Comparison of ENCODE assay signal across 8 cellular contexts in the genomic region with DNA sequence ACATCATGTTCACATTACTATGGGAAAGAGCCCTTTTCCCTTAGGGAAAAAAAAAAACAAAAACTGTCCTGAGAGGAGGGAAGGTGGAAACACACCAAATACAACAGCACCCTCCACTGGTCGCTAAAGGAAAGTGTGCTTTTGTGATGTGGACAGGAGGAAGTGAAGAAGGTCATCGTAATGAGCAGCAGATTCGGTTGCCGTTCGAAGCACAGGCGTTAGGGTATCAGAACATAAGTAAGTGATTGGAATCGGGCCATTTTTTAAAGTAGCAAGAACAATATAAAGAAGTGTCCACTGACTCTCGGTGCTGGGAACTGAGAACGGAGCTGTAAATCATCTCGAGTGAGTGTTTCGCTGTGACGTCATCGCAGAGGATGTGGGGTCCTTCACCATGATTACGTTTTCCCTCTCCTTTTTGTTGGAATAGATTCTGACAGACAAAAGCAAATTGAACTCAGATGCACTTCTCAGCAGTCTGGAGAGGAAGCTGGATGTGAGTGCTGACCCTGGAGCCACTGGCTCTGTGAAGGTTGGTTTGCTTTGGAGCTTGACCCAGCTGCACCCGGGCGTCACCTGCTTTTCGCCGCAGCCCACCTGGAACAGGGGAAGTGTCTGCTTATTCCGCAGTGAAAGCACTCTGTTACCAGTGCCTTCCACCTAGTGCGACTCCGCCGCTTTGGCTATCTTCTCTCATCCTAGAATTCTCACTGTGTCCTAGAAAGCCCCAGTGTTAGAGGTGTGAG.
DNase-seq lines count a peak whose midpoint lies in the region; ATAC-seq and TF ChIP-seq lines count a peak whose summit lies in the region.

No MANE protein-coding gene starts in this region.

- BruUV-seq in Caco-2 (replicated peaks; lab: Mats Ljungman, UMichigan), result TSS peak; percentile 86

- H3K23ac ChIP-seq in H9 (ENCODE audit: insufficient read length, low read depth, low read length), result no peak overlapping the region

- no peaks in the 10 kb centered on the region for H3K23me2 ChIP-seq in H9 (ENCODE audit: insufficient read length, low read depth, low read length, poor library complexity, severe bottlenecking)

- POLR2A ChIA-PET in Caco-2 (lab: Charles Lee), result no interaction called here

- no peak overlapping the region for H2AFZ ChIP-seq in H9 (ENCODE audit: low read length)

- H2BK15ac ChIP-seq in H9 (ENCODE audit: low read depth, low read length), result no peak overlapping the region

- H4K5ac ChIP-seq in H9 (ENCODE audit: insufficient read length, low read depth, low read length), result no peak overlapping the region

- H3K36me3 ChIP-seq in Caco-2 (ENCODE audit: control insufficient read depth, insufficient read depth, low read length) (no peaks in the 10 kb centered on the region), right atrium auricular region (no peaks in the 10 kb centered on the region)

- H3K14ac ChIP-seq in H9 (ENCODE audit: insufficient read depth, low read length), result no peak overlapping the region; the same call in 1 of the 2 replicates

- H2BK12ac ChIP-seq in H9 (ENCODE audit: insufficient read length, low read depth, low read length), result no peak overlapping the region

- H3K4me1 ChIP-seq in Caco-2 (peaks cover 14% of the 10 kb centered on the region), H9 (ENCODE audit: insufficient read depth, low read length) (no peaks in the 10 kb centered on the region), right atrium auricular region (peaks cover 0 to 9% of the 10 kb centered on the region in 2 donors)

- no peak overlapping the region for H4K91ac ChIP-seq in H9 (ENCODE audit: insufficient read length, low read depth, low read length)

- H3K4ac ChIP-seq in H9 (ENCODE audit: low read depth, low read length), result no peak overlapping the region

- H3K79me1 ChIP-seq in H9 (ENCODE audit: insufficient read depth, low read depth, low read length, poor library complexity, severe bottlenecking), result no peaks in the 10 kb centered on the region

- H3K27me3 Mint-ChIP-seq in Caco-2 (ENCODE audit: insufficient read depth, unreplicated experiment), result no peaks in the 10 kb centered on the region
- H3K27me3 Mint-ChIP-seq in H9 (ENCODE audit: low read depth), result peaks cover 39% of the 10 kb centered on the region
- H3K27me3 Mint-ChIP-seq in activated naive CD8-positive, alpha-beta T cell, result peaks cover 3% of the 10 kb centered on the region

- H2BK5ac ChIP-seq in H9 (ENCODE audit: insufficient read length, low read length), result no peak overlapping the region

- peak overlapping the region; percentile 85 for H3K4me3 Mint-ChIP-seq in Caco-2 (ENCODE audit: unreplicated experiment)
- peak overlapping the region; percentile 64 to 76 for H3K4me3 Mint-ChIP-seq in H9
- peak overlapping the region; percentile 49 for H3K4me3 Mint-ChIP-seq in activated naive CD8-positive, alpha-beta T cell

- H3K9me3 Mint-ChIP-seq in Caco-2 (ENCODE audit: unreplicated experiment), result no peaks in the 10 kb centered on the region
- H3K9me3 Mint-ChIP-seq in H9, result no peaks in the 10 kb centered on the region
- H3K9me3 Mint-ChIP-seq in activated naive CD8-positive, alpha-beta T cell (ENCODE audit: low read depth), result no peaks in the 10 kb centered on the region

- H3K27ac ChIP-seq in H9 (ENCODE audit: insufficient read length, low read depth, low read length) (no peak overlapping the region), right atrium auricular region (no peak overlapping the region)

- H2BK20ac ChIP-seq in H9 (ENCODE audit: low read depth, low read length, poor library complexity, severe bottlenecking), result no peak overlapping the region

- intact Hi-C loops in Caco-2 (cut with micrococcal nuclease; ENCODE audit: unreplicated experiment), result loop anchor here (1.0 to 10.0 kb wide), 5 partner anchors 66 to 852 kb away; no protein-coding TSS in a partner anchor

- peaks cover 7% of the 10 kb centered on the region for H3K36me3 Mint-ChIP-seq in Caco-2 (ENCODE audit: insufficient read depth, unreplicated experiment)
- no peaks in the 10 kb centered on the region for H3K36me3 Mint-ChIP-seq in H9 (ENCODE audit: insufficient read depth in 1 of 3, low read depth in 3 of 3)
- peaks cover 11% of the 10 kb centered on the region for H3K36me3 Mint-ChIP-seq in activated naive CD8-positive, alpha-beta T cell

- H3K27me3 ChIP-seq in Caco-2 (replicated peaks; ENCODE audit: control insufficient read depth, insufficient read depth, low read length), result no peaks in the 10 kb centered on the region
- no peaks in the 10 kb centered on the region; the same call in none of the 2 replicates for H3K27me3 ChIP-seq in H9 (ENCODE audit: insufficient read depth, low read length)
- H3K27me3 ChIP-seq in right atrium auricular region, result no peaks in the 10 kb centered on the region

- CTCF ChIA-PET in Caco-2 (lab: Charles Lee), result interaction anchor here (0.6 to 1.8 kb wide), 8 partner anchors 14 to 958 kb away, joined by 3 to 15 read pairs (median 4); no protein-coding TSS in a partner anchor

- no peak overlapping the region for H2AK5ac ChIP-seq in H9 (ENCODE audit: insufficient read length, low read length)

- WGBS in H9 (ENCODE audit: extremely low coverage, insufficient read length, low lambda C conversion rate), result no CpG with 5 or more reads among the region's 22 CpGs

- no peak overlapping the region for H3K18ac ChIP-seq in H9 (ENCODE audit: insufficient read length, low read depth, low read length)

- TF ChIP-seq CTCF in Caco-2 (IDR thresholded peaks at IDR 0.05; ENCODE audit: insufficient read depth in 1 of 2, low read depth in 1 of 2, low read length in 1 of 2, severe bottlenecking in 1 of 2, unreplicated experiment in 1 of 2) (peak; percentile 65 to 81), H9 (conservative IDR thresholded peaks at IDR 0.05) (peak; percentile 85), right atrium auricular region (IDR thresholded peaks at IDR 0.05) (peak; percentile 31 to 64)

- no peak overlapping the region for H3T11ph ChIP-seq in H9 (ENCODE audit: low read length)

- H3K79me2 ChIP-seq in H9 (ENCODE audit: insufficient read depth, low read length), result no peaks in the 10 kb centered on the region

- H4K8ac ChIP-seq in H9 (replicated peaks; ENCODE audit: insufficient read length, low read depth, low read length), result no peak overlapping the region

- H4K20me1 ChIP-seq in H9 (ENCODE audit: control insufficient read depth, insufficient read depth, insufficient read length), result no peaks in the 10 kb centered on the region

- no peak overlapping the region for H2BK120ac ChIP-seq in H9 (ENCODE audit: low read depth, low read length, poor library complexity, severe bottlenecking)

- H3K4me3 ChIP-seq in Caco-2 (ENCODE audit: low read depth, low read length) (peak overlapping the region; percentile 41), right atrium auricular region (no peak overlapping the region)

- H3K4me1 Mint-ChIP-seq in Caco-2 (ENCODE audit: low read depth, unreplicated experiment) (peaks cover 8% of the 10 kb centered on the region), H9 (peaks cover 3 to 6% of the 10 kb centered on the region in 2 experiments; a peak in 3 of 4 replicates)
- H3K4me1 Mint-ChIP-seq in activated naive CD8-positive, alpha-beta T cell (ENCODE audit: low read depth), result peaks cover 3% of the 10 kb centered on the region

- no peak overlapping the region for H3K9ac ChIP-seq in H9 (ENCODE audit: extremely low read depth, insufficient read length, low read length)

- no peak for ATAC-seq in HG02840 (IDR thresholded peaks at IDR 0.05; ENCODE audit: low FRiP score, unreplicated experiment)

- H3K27ac Mint-ChIP-seq in Caco-2 (ENCODE audit: unreplicated experiment) (peak overlapping the region; percentile 90), H9 (no peak overlapping the region; a peak in 1 of 7 replicates)
- H3K27ac Mint-ChIP-seq in activated naive CD8-positive, alpha-beta T cell, result no peak overlapping the region

- DNase-seq in Caco-2 (peak; percentile 68 to 70), H9 (peak; percentile 67), NCI-H510A (lab: John Stamatoyannopoulos, UW) (peak; percentile 22), right atrium auricular region (ENCODE audit: low spot score) (no peak), putamen (ENCODE audit: low spot score) (peak; percentile 26)
- DNase-seq in activated effector memory CD4-positive, alpha-beta T cell treated with anti-CD3 and anti-CD28 coated beads, Interleukin-2, amount 50 U/mL, for 16 hours, result no peak

- H3K56ac ChIP-seq in H9 (ENCODE audit: insufficient read length, low read depth, low read length), result no peak overlapping the region

- H3K9me3 ChIP-seq in Caco-2 (no peaks in the 10 kb centered on the region), H9 (ENCODE audit: control insufficient read depth, low read depth, low read length) (no peaks in the 10 kb centered on the region), right atrium auricular region (no peaks in the 10 kb centered on the region)

- H3K4me2 ChIP-seq in H9 (ENCODE audit: insufficient read depth, insufficient read length, low read length), result peak overlapping the region; percentile 83

Comparison
In these comparisons a context has a peak if more than half of its experiments do, and no peak if none do; other contexts are left out.
1. DNase-seq: peak in Caco-2 (2 of 2), H9 (single experiment), NCI-H510A (single experiment) and putamen (single experiment); none in right atrium auricular region (single experiment) and activated effector memory CD4-positive, alpha-beta T cell treated with anti-CD3 and anti-CD28 coated beads, Interleukin-2, amount 50 U/mL, for 16 hours (single experiment).
2. Peak in every context shown above with its lines, with median percentiles within 50 percentile points of each other: H3K4me3 Mint-ChIP-seq and CTCF ChIP-seq.